In genomic region chr17:68248886-68249872, GRCh38 we compare ENCODE assay signal across 8 cellular contexts. TPM values are rescaled to one million over a fixed set of nuclear protein-coding genes. Genes with fewer than 3 reads are reported as not detected.
DNase-seq lines count a peak whose midpoint lies in the region; ATAC-seq and TF ChIP-seq lines count a peak whose summit lies in the region.

No MANE protein-coding gene starts in this region.

- H3K27ac ChIP-seq in right atrium auricular region (peak overlapping the region; percentile 98), subcutaneous abdominal adipose tissue (ENCODE audit: low read depth, low read length) (peak overlapping the region; percentile 91)

- CTCF ChIA-PET in activated CD4-positive, alpha-beta T cell treated with anti-CD3 and anti-CD28 coated beads, Interleukin-2, amount 10 ng/mL, durations not matched to agents 7 days and 5 days (lab: Charles Lee) = interaction anchor here (0.5 to 3.5 kb wide), 13 partner anchors 10 to 428 kb away, joined by 3 to 23 read pairs (median 3); no protein-coding TSS in a partner anchor

- POLR2A ChIA-PET in activated CD4-positive, alpha-beta T cell treated with anti-CD3 and anti-CD28 coated beads, Interleukin-2, amount 10 ng/mL, durations not matched to agents 7 days and 5 days (lab: Charles Lee) = interaction anchor here (0.5 to 0.8 kb wide), 2 partner anchors 43 to 830 kb away, joined by 4 to 6 read pairs; no protein-coding TSS in a partner anchor

- DNase-seq in right atrium auricular region (ENCODE audit: low spot score) = no peak
- no peak for DNase-seq in Right ventricle myocardium superior
- peak; percentile 16 for DNase-seq in activated CD4-positive, alpha-beta T cell treated with anti-CD3 and anti-CD28 coated beads, Interleukin-2, amount 10 ng/mL, durations not matched to agents 7 days and 5 days
- DNase-seq in glomerular visceral epithelial cell (ENCODE audit: extremely low spot score) = peak; percentile 31
- DNase-seq in NCI-H2227 (lab: John Stamatoyannopoulos, UW; ENCODE audit: unreplicated experiment) = no peak
- DNase-seq in NCI-H69 (lab: John Stamatoyannopoulos, UW) = no peak
- no peak for DNase-seq in SW 1271 (lab: John Stamatoyannopoulos, UW)

- H3K27me3 Mint-ChIP-seq in activated CD4-positive, alpha-beta T cell treated with anti-CD3 and anti-CD28 coated beads, Interleukin-2, amount 10 ng/mL, durations not matched to agents 7 days and 5 days = no peaks in the 10 kb centered on the region

- ATAC-seq in Right ventricle myocardium superior (ENCODE audit: poor library complexity) = no peak

- H3K27ac Mint-ChIP-seq in activated CD4-positive, alpha-beta T cell treated with anti-CD3 and anti-CD28 coated beads, Interleukin-2, amount 10 ng/mL, durations not matched to agents 7 days and 5 days = peak overlapping the region; percentile 87

- H3K27me3 ChIP-seq in right atrium auricular region (no peaks in the 10 kb centered on the region), subcutaneous abdominal adipose tissue (ENCODE audit: control insufficient read depth in 5 of 5, insufficient read depth in 4 of 5, low read length in 5 of 5) (no peaks in the 10 kb centered on the region)

- intact Hi-C loops in Right ventricle myocardium superior (cut with DNase I) = no loop called here

- peaks cover 43% of the 10 kb centered on the region for H3K36me3 Mint-ChIP-seq in activated CD4-positive, alpha-beta T cell treated with anti-CD3 and anti-CD28 coated beads, Interleukin-2, amount 10 ng/mL, durations not matched to agents 7 days and 5 days (ENCODE audit: low read depth)

- peak overlapping the region; percentile 91 for H3K4me3 Mint-ChIP-seq in activated CD4-positive, alpha-beta T cell treated with anti-CD3 and anti-CD28 coated beads, Interleukin-2, amount 10 ng/mL, durations not matched to agents 7 days and 5 days

- H3K36me3 ChIP-seq in right atrium auricular region (peaks cover 5% of the 10 kb centered on the region), subcutaneous abdominal adipose tissue (ENCODE audit: control insufficient read depth in 5 of 5, insufficient read depth in 5 of 5, low read length in 5 of 5) (peaks cover 0 to 16% (median 7%) of the 10 kb centered on the region in 5 donors)

- H3K9ac ChIP-seq in subcutaneous abdominal adipose tissue (ENCODE audit: low read length in 5 of 5) = peak overlapping the region in 2 of 5 donors; percentile 89 to 93

- H3K4me1 ChIP-seq in right atrium auricular region = peaks cover 0 to 15% of the 10 kb centered on the region in 2 donors
- peaks cover 5 to 31% (median 24%) of the 10 kb centered on the region in 5 donors for H3K4me1 ChIP-seq in subcutaneous abdominal adipose tissue (ENCODE audit: control insufficient read depth in 5 of 5, insufficient read depth in 5 of 5, low read length in 5 of 5)

- peaks cover 53% of the 10 kb centered on the region for H3K4me1 Mint-ChIP-seq in activated CD4-positive, alpha-beta T cell treated with anti-CD3 and anti-CD28 coated beads, Interleukin-2, amount 10 ng/mL, durations not matched to agents 7 days and 5 days

- H3K4me3 ChIP-seq in right atrium auricular region = peak overlapping the region in 1 of 2 donors; percentile 74
- H3K4me3 ChIP-seq in subcutaneous abdominal adipose tissue (ENCODE audit: low read depth in 1 of 5, low read length in 5 of 5) = peak overlapping the region in 4 of 5 donors; percentile 78 to 94 (median 82)

- no peaks in the 10 kb centered on the region for H3K9me3 ChIP-seq in right atrium auricular region
- no peaks in the 10 kb centered on the region for H3K9me3 ChIP-seq in subcutaneous abdominal adipose tissue (ENCODE audit: control insufficient read depth in 5 of 5, low read length in 5 of 5)

- no peak for TF ChIP-seq CTCF in right atrium auricular region (IDR thresholded peaks at IDR 0.05)

- H3K9me3 Mint-ChIP-seq in activated CD4-positive, alpha-beta T cell treated with anti-CD3 and anti-CD28 coated beads, Interleukin-2, amount 10 ng/mL, durations not matched to agents 7 days and 5 days = no peaks in the 10 kb centered on the region

RNA-seq across cellular contexts. Expression of gene AMZ2, which starts 1.3 kb away (rescaled TPM):
- 10 to 100 TPM; 57.3 to 62.8 TPM for total RNA-seq in right atrium auricular region
- 89.5 TPM for total RNA-seq in Right ventricle myocardium superior
- 10 to 100 TPM; 72.5 to 82.3 TPM for total RNA-seq in activated CD4-positive, alpha-beta T cell treated with anti-CD3 and anti-CD28 coated beads, Interleukin-2, amount 10 ng/mL, durations not matched to agents 7 days and 5 days

RNA-seq across cellular contexts. Expression of gene SLC16A6, which starts 41.7 kb away (rescaled TPM):
- under 1 TPM; 0.22 to 0.43 TPM for total RNA-seq in right atrium auricular region
- total RNA-seq in Right ventricle myocardium superior = 0.16 TPM
- total RNA-seq in activated CD4-positive, alpha-beta T cell treated with anti-CD3 and anti-CD28 coated beads, Interleukin-2, amount 10 ng/mL, durations not matched to agents 7 days and 5 days = 1 to 10 TPM; 5.6 to 6.8 TPM

RNA-seq across cellular contexts. Expression of gene ARSG, which starts 42.1 kb away (rescaled TPM):
- total RNA-seq in right atrium auricular region (1 to 10 TPM; 3.1 to 3.6 TPM), Right ventricle myocardium superior (3.1 TPM)
- total RNA-seq in activated CD4-positive, alpha-beta T cell treated with anti-CD3 and anti-CD28 coated beads, Interleukin-2, amount 10 ng/mL, durations not matched to agents 7 days and 5 days = 10 to 100 TPM; 11.7 to 13.8 TPM

Comparison
In these comparisons a context has a peak if more than half of its experiments do, and no peak if none do; other contexts are left out.
1. DNase-seq: peak in activated CD4-positive, alpha-beta T cell treated with anti-CD3 and anti-CD28 coated beads, Interleukin-2, amount 10 ng/mL, durations not matched to agents 7 days and 5 days (single experiment) and glomerular visceral epithelial cell (single experiment); none in right atrium auricular region (single experiment), Right ventricle myocardium superior (single experiment), NCI-H2227 (single experiment), NCI-H69 (single experiment) and SW 1271 (0 of 2).